21 cellular contexts compared by ENCODE assay signal in the genomic region with DNA sequence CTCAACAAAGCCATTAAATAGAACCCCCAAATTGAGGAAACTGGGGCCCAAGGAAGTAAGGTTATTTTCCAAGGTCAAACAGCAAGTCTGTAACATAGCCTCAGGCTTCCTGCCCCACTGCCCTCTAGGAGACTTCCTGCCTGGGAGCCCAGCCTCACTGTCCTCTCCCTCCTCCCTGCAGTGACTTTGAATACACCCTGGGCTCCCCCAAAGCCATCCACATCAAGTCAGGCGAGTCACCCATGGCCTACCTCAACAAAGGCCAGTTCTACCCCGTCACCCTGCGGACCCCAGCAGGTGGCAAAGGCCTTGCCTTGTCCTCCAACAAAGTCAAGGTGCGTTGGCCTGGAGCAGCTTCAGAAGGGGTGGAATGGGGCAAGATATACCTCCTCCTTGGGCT. TPM values are rescaled to one million over a fixed set of nuclear protein-coding genes. Genes with fewer than 3 reads are reported as not detected.
DNase-seq lines count a peak whose midpoint lies in the region; ATAC-seq, FAIRE-seq and TF ChIP-seq lines count a peak whose summit lies in the region.
"Had no signal": no experiment of that assay in that cellular context is flagged by ENCODE, and none has a peak within 500 bp of the region (broad histone marks: within the 10 kb centered on the region; RNA-seq: fewer than 3 reads in every experiment).

No MANE protein-coding gene starts in this region.

- peak overlapping the region; percentile 20 for H3K9ac ChIP-seq in Loucy (ENCODE audit: low read depth, low read length, poor library complexity, severe bottlenecking)
- H3K9ac ChIP-seq in K562 (ENCODE audit: insufficient read depth in 1 of 2, low read depth in 2 of 2, low read length in 2 of 2): no peak overlapping the region

- H3K4me3 Mint-ChIP-seq in neural crest cell: no peak overlapping the region
- H3K4me3 Mint-ChIP-seq in naive thymus-derived CD8-positive, alpha-beta T cell: no peak overlapping the region
- no peak overlapping the region for H3K4me3 Mint-ChIP-seq in activated T-helper 17 cell treated with anti-CD3 and anti-CD28 coated beads, Interleukin-2, amount 50 U/mL, for 72 hours

- H3K9me2 ChIP-seq in Loucy (replicated peaks; ENCODE audit: low read depth, low read length): no peaks in the 10 kb centered on the region

- H3K79me2 ChIP-seq in Loucy (ENCODE audit: insufficient read depth, low read length) (no peaks in the 10 kb centered on the region), K562 (ENCODE audit: control insufficient read depth, insufficient read depth, low read length) (no peaks in the 10 kb centered on the region)

- BruUV-seq in K562 (replicated peaks; lab: Mats Ljungman, UMichigan): no TSS peak

- H3K9me3 ChIP-seq in Loucy (ENCODE audit: insufficient read depth, low read depth, low read length) (no peaks in the 10 kb centered on the region), K562 (replicated peaks; ENCODE audit: control insufficient read depth, insufficient read depth, low read depth, low read length) (no peaks in the 10 kb centered on the region)
- H3K9me3 ChIP-seq: A549, BE2C had no signal

- no peaks in the 10 kb centered on the region for H3K9me1 ChIP-seq in K562 (ENCODE audit: control insufficient read depth, insufficient read depth, low read length)

- in situ Hi-C loops in K562 (cut with MboI): no loop called here

- ATAC-seq in K562: no peak
- ATAC-seq in naive thymus-derived CD8-positive, alpha-beta T cell: no peak
- ATAC-seq in activated T-helper 17 cell treated with anti-CD3 and anti-CD28 coated beads, Interleukin-2, amount 50 U/mL, for 72 hours (replicated peaks): no peak

- H2AFZ ChIP-seq in Loucy (ENCODE audit: low read length): 0 out of 2 replicates have a peak overlapping the region, but pooled peaks have one; percentile 19
- H2AFZ ChIP-seq in K562 (ENCODE audit: low read depth, low read length): no peak overlapping the region

- TF ChIP-seq RAD21 in K562 (CRISPR knock-in tag; conservative IDR thresholded peaks at IDR 0.05 in 1 of 2, IDR thresholded peaks at IDR 0.05 in 1 of 2): no peak

- H3K4me1 ChIP-seq in Loucy (ENCODE audit: insufficient read depth, low read length, poor library complexity, severe bottlenecking) (peaks cover 35% of the 10 kb centered on the region), K562 (replicated peaks in 1 of 2; ENCODE audit: control insufficient read depth in 2 of 2, insufficient read depth in 2 of 2, low read length in 2 of 2) (no peaks in the 10 kb centered on the region)
- H3K4me1 ChIP-seq: A549, BE2C had no signal

- intact Hi-C loops in K562 (cut with micrococcal nuclease): no loop called here

- peak overlapping the region; percentile 1 for H3K27ac Mint-ChIP-seq in neural crest cell (ENCODE audit: unreplicated experiment)
- H3K27ac Mint-ChIP-seq in naive thymus-derived CD8-positive, alpha-beta T cell: no peak overlapping the region
- H3K27ac Mint-ChIP-seq in activated T-helper 17 cell treated with anti-CD3 and anti-CD28 coated beads, Interleukin-2, amount 50 U/mL, for 72 hours: no peak overlapping the region

- TF ChIP-seq CTCF in Loucy (conservative IDR thresholded peaks at IDR 0.05; ENCODE audit: low read length): no peak
- no peak for TF ChIP-seq CTCF in K562 (IDR thresholded peaks at IDR 0.05 in 2 of 3, conservative IDR thresholded peaks at IDR 0.05 in 1 of 3; ENCODE audit: insufficient read depth in 2 of 3, low read depth in 1 of 3, low read length in 3 of 3)
- TF ChIP-seq CTCF in neural crest cell (conservative IDR thresholded peaks at IDR 0.05): no peak

- no peak for TF ChIP-seq EP300 in K562 (IDR thresholded peaks at IDR 0.05; ENCODE audit: low read length)

- H3K4me2 ChIP-seq in Loucy (ENCODE audit: low read depth, low read length, poor library complexity, severe bottlenecking): peak overlapping the region; percentile 46
- H3K4me2 ChIP-seq in K562 (ENCODE audit: insufficient read depth, low read length): no peak overlapping the region
- H3K4me2 ChIP-seq: A549 had no signal

- H3K27ac ChIP-seq in K562 (ENCODE audit: extremely low read depth, low read depth, low read length): no peak overlapping the region
- H3K27ac ChIP-seq: A549 had no signal

- H3K4me1 Mint-ChIP-seq in neural crest cell: peaks cover 45% of the 10 kb centered on the region
- peaks cover 0 to 9% (median 2%) of the 10 kb centered on the region in 4 donors for H3K4me1 Mint-ChIP-seq in naive thymus-derived CD8-positive, alpha-beta T cell
- H3K4me1 Mint-ChIP-seq in activated T-helper 17 cell treated with anti-CD3 and anti-CD28 coated beads, Interleukin-2, amount 50 U/mL, for 72 hours: no peaks in the 10 kb centered on the region

- no peaks in the 10 kb centered on the region for H3K27me3 Mint-ChIP-seq in neural crest cell (ENCODE audit: low read depth)
- peaks cover 0 to 4% (median 2%) of the 10 kb centered on the region in 5 donors for H3K27me3 Mint-ChIP-seq in naive thymus-derived CD8-positive, alpha-beta T cell
- H3K27me3 Mint-ChIP-seq in activated T-helper 17 cell treated with anti-CD3 and anti-CD28 coated beads, Interleukin-2, amount 50 U/mL, for 72 hours: no peaks in the 10 kb centered on the region

- H3K36me3 ChIP-seq in Loucy (ENCODE audit: insufficient read depth, low read length) (no peaks in the 10 kb centered on the region), K562 (ENCODE audit: control insufficient read depth, insufficient read depth, low read length) (no peaks in the 10 kb centered on the region)
- H3K36me3 ChIP-seq: BE2C had no signal

- H3K9me3 Mint-ChIP-seq in neural crest cell: no peaks in the 10 kb centered on the region
- H3K9me3 Mint-ChIP-seq in naive thymus-derived CD8-positive, alpha-beta T cell: no peaks in the 10 kb centered on the region
- no peaks in the 10 kb centered on the region for H3K9me3 Mint-ChIP-seq in activated T-helper 17 cell treated with anti-CD3 and anti-CD28 coated beads, Interleukin-2, amount 50 U/mL, for 72 hours

- H4K20me1 ChIP-seq in Loucy (ENCODE audit: insufficient read depth, low read length, poor library complexity, severe bottlenecking): no peaks in the 10 kb centered on the region
- H4K20me1 ChIP-seq in K562 (replicated peaks; ENCODE audit: control insufficient read depth, insufficient read depth, low read length): peaks cover 21% of the 10 kb centered on the region

- no peaks in the 10 kb centered on the region for H3K36me3 Mint-ChIP-seq in neural crest cell (ENCODE audit: low read depth)
- no peaks in the 10 kb centered on the region for H3K36me3 Mint-ChIP-seq in naive thymus-derived CD8-positive, alpha-beta T cell
- H3K36me3 Mint-ChIP-seq in activated T-helper 17 cell treated with anti-CD3 and anti-CD28 coated beads, Interleukin-2, amount 50 U/mL, for 72 hours (ENCODE audit: low read depth): no peaks in the 10 kb centered on the region

- CTCF ChIA-PET in K562 (lab: Yijun Ruan, JAX; ENCODE audit: low intra/inter-chr PET ratio): no interaction called here

- no peaks in the 10 kb centered on the region for H3F3A ChIP-seq in Loucy (ENCODE audit: low read depth)

- WGBS in K562 (ENCODE audit: insufficient coverage, low coverage, missing lambda C conversion rate): 4% methylated on average over 4 of the region's 4 CpGs

- POLR2A ChIA-PET in K562 (lab: Yijun Ruan, JAX): interaction anchor here (0.6 kb wide), 1 partner anchor 131 kb away, joined by 3 read pairs; no protein-coding TSS in a partner anchor
- POLR2A ChIA-PET in naive thymus-derived CD8-positive, alpha-beta T cell (lab: Charles Lee): no interaction called here

- no peak overlapping the region for H3K4me3 ChIP-seq in Loucy (ENCODE audit: low read length, poor library complexity, severe bottlenecking)
- no peak overlapping the region for H3K4me3 ChIP-seq in K562
- H3K4me3 ChIP-seq: A549 had no signal

- no peaks in the 10 kb centered on the region for H3K27me3 ChIP-seq in Loucy (ENCODE audit: insufficient read depth, low read length, poor library complexity, severe bottlenecking)
- peaks cover 29 to 75% of the 10 kb centered on the region in 2 experiments for H3K27me3 ChIP-seq in K562 (ENCODE audit: control insufficient read depth in 2 of 2, insufficient read depth in 2 of 2, low read length in 2 of 2)
- H3K27me3 ChIP-seq: BE2C had no signal

- TF ChIP-seq POLR2A in K562 (conservative IDR thresholded peaks at IDR 0.05): no peak

- DNase-seq in ELF-1 (ENCODE audit: low read depth, low spot score) (peak; percentile 48), K562 (ENCODE audit: extremely low read depth in 1 of 4, low spot score in 3 of 4) (no peak), neural crest cell (ENCODE audit: low read depth, low spot score) (no peak), DMS153 (lab: John Stamatoyannopoulos, UW) (no peak)
- no peak for DNase-seq in naive thymus-derived CD8-positive, alpha-beta T cell
- DNase-seq: BE2C, HCEC 1CT, IMR-90, MV-4-11, NCI-H1694 treated with DMSO at 0.1 percent for 48 hours, NCI-H2081 treated with DMSO at 0.1 percent for 48 hours, NCI-H524 treated with DMSO at 0.1 percent for 48 hours, OCI-M1, SW 1271 had no signal

- FAIRE-seq in K562 (lab: Jason Lieb, UNC): no peak
- FAIRE-seq: A549, D721Med, RCC 7860 had no signal

TF ChIP-seq in K562, 482 proteins besides CTCF, POLR2A, EP300 and RAD21 (continues in another document):
- no peak for TF ChIP-seq ZKSCAN8 (CRISPR knock-in tag; IDR thresholded peaks at IDR 0.05)
- no peak for TF ChIP-seq DIDO1 (tag; IDR thresholded peaks at IDR 0.05; ENCODE audit: low read depth)
- TF ChIP-seq ZNF263 (CRISPR knock-in tag; IDR thresholded peaks at IDR 0.05; ENCODE audit: borderline replicate concordance): peak; percentile 35; the same call in 1 of the 2 replicates

RNA-seq across cellular contexts. Expression of gene GRHL3, which starts 18.3 kb away (rescaled TPM):
- not detected in 2 replicates for total RNA-seq in K562 (2011; cell fraction: chromatin; rRNA removed; ENCODE audit: low replicate concordance)
- total RNA-seq in K562 (2011; cell fraction: nucleolus; rRNA removed): not detected in 2 replicates
- not detected in 2 replicates for total RNA-seq in K562 (2011; cell fraction: nucleoplasm; rRNA removed)
- total RNA-seq in K562 (2014; rRNA removed) (not detected in 2 replicates), K562 (2014; rRNA removed; fragmentation: Illumina TruSeq; extraction: Trizol) (not detected in 2 replicates), K562 (2015; rRNA removed; fragmentation: Illumina TruSeq; extraction: Trizol) (not detected in 2 replicates), K562 (2021) (not detected in 2 replicates), neural crest cell (0.12 TPM in 1 of 2 replicates, not detected in the other)
- polyA plus RNA-seq in K562 (2011; rRNA removed) (not detected in 2 replicates), K562 (2014; fragmentation: Illumina TruSeq; extraction: Trizol) (0.04 TPM in 1 of 2 replicates, not detected in the other), K562 (2014; fragmentation: Nextera tagmentation; extraction: Ambion mirVana) (under 1 TPM in 1 of 2 experiments, not detected in 1; 0.01 TPM), K562 (2014; rRNA removed) (0.65 TPM in 1 of 2 replicates, not detected in the other)
- not detected in 2 replicates for polyA plus RNA-seq in K562 (2011; cell fraction: cytosol; rRNA removed)
- polyA plus RNA-seq in K562 (2011; cell fraction: nucleus; rRNA removed): not detected in 2 replicates
- 0.13 and 0.35 TPM in 2 replicates for polyA plus RNA-seq in K562 (2012)
- polyA minus RNA-seq in K562 (2011; rRNA and poly(A)+ RNA removed): not detected in 2 replicates
- polyA minus RNA-seq in K562 (2011; cell fraction: cytosol; rRNA and poly(A)+ RNA removed): not detected in 2 replicates
- polyA minus RNA-seq in K562 (2011; cell fraction: nucleus; rRNA and poly(A)+ RNA removed): not detected in 2 replicates
- not detected for total RNA-seq in naive thymus-derived CD8-positive, alpha-beta T cell
- polyA plus RNA-seq in naive thymus-derived CD8-positive, alpha-beta T cell: not detected
- not detected for total RNA-seq in activated T-helper 17 cell treated with anti-CD3 and anti-CD28 coated beads, Interleukin-2, amount 50 U/mL, for 72 hours
- total RNA-seq: IMR-90, M059J, SK-MEL-5 had no signal
- polyA plus RNA-seq: IMR-90 had no signal
